8 cellular contexts compared by ENCODE assay signal in the genomic region with DNA sequence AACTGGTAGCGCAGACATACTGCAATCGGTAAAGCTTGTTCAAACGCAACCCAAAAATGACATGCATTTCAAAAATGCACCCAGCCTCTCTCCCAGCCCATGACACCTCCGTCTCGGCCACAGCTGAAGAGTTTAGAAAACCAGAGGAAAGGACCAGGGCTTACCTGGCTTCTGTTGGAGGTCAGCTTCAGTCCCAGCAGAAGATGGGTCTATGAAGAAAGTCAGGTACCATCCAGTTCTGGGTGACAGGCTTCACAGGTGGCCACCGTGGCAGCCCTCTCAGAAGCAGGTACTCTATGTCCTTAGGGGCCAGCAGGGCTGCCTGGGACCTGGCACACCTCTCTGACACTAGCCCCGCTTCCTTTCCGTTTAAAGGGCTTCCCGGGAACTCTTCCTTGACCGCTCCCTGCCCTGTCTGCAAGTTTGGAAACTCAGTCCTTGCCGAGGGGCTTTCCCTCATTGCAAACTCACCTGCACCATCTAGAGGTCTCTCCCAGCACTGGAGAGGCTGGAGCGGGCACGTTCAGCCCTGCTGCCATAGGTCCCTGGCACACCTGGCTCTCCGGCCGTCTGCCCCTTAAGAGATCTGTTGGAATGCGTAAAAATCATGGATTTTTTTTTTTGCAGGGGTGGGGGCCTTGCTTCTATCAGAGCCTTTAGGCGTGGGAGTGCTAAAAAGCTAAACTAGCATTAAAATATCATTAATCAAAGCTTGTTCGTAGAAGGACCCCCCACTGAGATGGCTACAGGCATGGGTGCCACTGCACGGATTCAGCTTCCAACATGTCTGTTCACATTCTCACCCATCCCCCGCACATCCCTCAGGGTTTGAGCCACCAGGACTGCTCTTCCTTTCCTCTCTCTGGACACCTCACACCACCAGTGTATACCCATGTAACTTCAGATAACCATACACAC. TPM values are rescaled to one million over a fixed set of nuclear protein-coding genes. Genes with fewer than 3 reads are reported as not detected.
DNase-seq lines count a peak whose midpoint lies in the region; ATAC-seq, FAIRE-seq and TF ChIP-seq lines count a peak whose summit lies in the region.

A gene (minus strand): TSS at position 425 of the 918 bp plus-strand sequence. CDS start 58,206 bp downstream, outside the sequence.

- no peak within 1 kb of the TSS for H2AFZ ChIP-seq in astrocyte (ENCODE audit: low read depth, low read length)

- in situ Hi-C loops in SK-MEL-5 (cut with HindIII; ENCODE audit: low pct_unique_long_range_greater_than_20kb, low sequenced_read_pairs) = no loop called here

- H3K4me1 ChIP-seq in astrocyte (ENCODE audit: insufficient read depth, low read length) = no peaks in the 10 kb centered on the region
- H3K4me1 ChIP-seq in iPS DF 6.9 (ENCODE audit: control insufficient read depth, insufficient read depth, low read length) = no peaks in the 10 kb centered on the region

- H3K36me3 ChIP-seq in astrocyte (ENCODE audit: insufficient read depth, low read length) (no peaks in the 10 kb centered on the region), iPS DF 6.9 (ENCODE audit: control insufficient read depth, insufficient read depth, low read length) (no peaks in the 10 kb centered on the region)

- no peaks in the 10 kb centered on the region for H3K79me2 ChIP-seq in astrocyte (ENCODE audit: insufficient read depth, low read length)

- H3K9ac ChIP-seq in astrocyte (ENCODE audit: low read length) = no peak within 1 kb of the TSS

- no peaks in the 10 kb centered on the region for H3K9me3 ChIP-seq in astrocyte (ENCODE audit: insufficient read depth, low read depth, low read length)
- no peaks in the 10 kb centered on the region for H3K9me3 ChIP-seq in iPS DF 6.9 (ENCODE audit: control insufficient read depth, insufficient read depth, low read length)

- no peaks in the 10 kb centered on the region for H4K20me1 ChIP-seq in astrocyte (ENCODE audit: insufficient read depth, low read length)

- H3K4me3 ChIP-seq in HFF-Myc (replicated peaks; ENCODE audit: low read depth, low read length) = no peak within 1 kb of the TSS
- no peak within 1 kb of the TSS for H3K4me3 ChIP-seq in astrocyte (ENCODE audit: insufficient read depth, low read depth, low read length)
- no peak within 1 kb of the TSS for H3K4me3 ChIP-seq in iPS DF 6.9 (ENCODE audit: low read length)

- H3K27me3 ChIP-seq in astrocyte (ENCODE audit: insufficient read depth, low read length) (peaks cover 29% of the 10 kb centered on the region), iPS DF 6.9 (ENCODE audit: control insufficient read depth, insufficient read depth, low read length) (no peaks in the 10 kb centered on the region)

- H3K36me3 Mint-ChIP-seq in astrocyte (ENCODE audit: low read depth, unreplicated experiment) = no peaks in the 10 kb centered on the region

- no peak for ATAC-seq in GM19328 (IDR thresholded peaks at IDR 0.05; ENCODE audit: unreplicated experiment)

- no peak for FAIRE-seq in astrocyte (lab: Jason Lieb, UNC)

- no peak within 1 kb of the TSS for H3K4me3 Mint-ChIP-seq in astrocyte (ENCODE audit: unreplicated experiment)

- H3K27me3 Mint-ChIP-seq in astrocyte (ENCODE audit: low read depth, unreplicated experiment) = peaks cover 63% of the 10 kb centered on the region

- no CpG with 5 or more reads among the region's 20 CpGs for WGBS in iPS DF 6.9 (ENCODE audit: insufficient coverage, insufficient read length)

- peak within 1 kb of the TSS; percentile 39 for H3K4me2 ChIP-seq in astrocyte (ENCODE audit: low read length)

- H3K4me1 Mint-ChIP-seq in astrocyte (ENCODE audit: low read depth, unreplicated experiment) = peaks cover 15% of the 10 kb centered on the region

- peak within 1 kb of the TSS; percentile 27 for H3K27ac Mint-ChIP-seq in astrocyte (ENCODE audit: unreplicated experiment)

- TF ChIP-seq CTCF in AG09319 (IDR thresholded peaks at IDR 0.05; ENCODE audit: low read depth, low read length) (peak; percentile 4), HFF-Myc (IDR thresholded peaks at IDR 0.05; ENCODE audit: low read depth, low read length, missing control alignments) (peak; percentile 66), astrocyte (IDR thresholded peaks at IDR 0.05; ENCODE audit: insufficient read depth, low read depth, low read length) (peak; percentile 24)

- DNase-seq in AG09319 (ENCODE audit: extremely low read depth, low read depth) (no peak), HFF-Myc (ENCODE audit: extremely low read depth, low read depth) (no peak), SK-MEL-5 (ENCODE audit: low read depth, low spot score) (peak; percentile 43), astrocyte (ENCODE audit: low read depth) (peak; percentile 31), iPS DF 6.9 (ENCODE audit: low read depth, low spot score) (peak; percentile 64), GOT3 (lab: John Stamatoyannopoulos, UW) (no peak)
- DNase-seq in stimulated activated CD4-positive, alpha-beta T cell treated with anti-CD3 and anti-CD28 coated beads, Interleukin-4, amount 100 ng/mL, for 24 hours = peak; percentile 53

- peaks cover 4% of the 10 kb centered on the region for H3K9me3 Mint-ChIP-seq in astrocyte (ENCODE audit: unreplicated experiment)

- H3K27ac ChIP-seq in astrocyte (ENCODE audit: low read depth, low read length) (no peak within 1 kb of the TSS), iPS DF 6.9 (ENCODE audit: low read length) (no peak within 1 kb of the TSS)

RNA-seq across cellular contexts. Expression of the gene that starts here (rescaled TPM):
- total RNA-seq in SK-MEL-5 (2014; rRNA removed; shearing (Covaris generic)) = not detected in 2 replicates
- polyA plus RNA-seq in SK-MEL-5 (2015; cell fraction: cytosol; rRNA removed) = not detected in 2 replicates
- polyA plus RNA-seq in SK-MEL-5 (2015; cell fraction: nucleus; rRNA removed) = not detected in 2 replicates
- 0.12 TPM in 1 of 2 replicates, not detected in the other for total RNA-seq in astrocyte

Comparison
In these comparisons a context has a peak if more than half of its experiments do, and no peak if none do; other contexts are left out.
1. Peak in DNase-seq in SK-MEL-5; RNA of the gene not detected or under 1 TPM.
2. Peak in DNase-seq and H3K4me2 ChIP-seq in astrocyte; RNA of the gene not detected or under 1 TPM.
3. DNase-seq: peak in iPS DF 6.9 (single experiment) and stimulated activated CD4-positive, alpha-beta T cell treated with anti-CD3 and anti-CD28 coated beads, Interleukin-4, amount 100 ng/mL, for 24 hours (single experiment); none in AG09319 (single experiment), HFF-Myc (single experiment) and GOT3 (single experiment).
4. CTCF ChIP-seq: peak in every context shown above with its lines; median percentile 66 in HFF-Myc; 24 in astrocyte; 4 in AG09319.